Comparison of ENCODE assay signal across 8 cellular contexts in the genomic region with DNA sequence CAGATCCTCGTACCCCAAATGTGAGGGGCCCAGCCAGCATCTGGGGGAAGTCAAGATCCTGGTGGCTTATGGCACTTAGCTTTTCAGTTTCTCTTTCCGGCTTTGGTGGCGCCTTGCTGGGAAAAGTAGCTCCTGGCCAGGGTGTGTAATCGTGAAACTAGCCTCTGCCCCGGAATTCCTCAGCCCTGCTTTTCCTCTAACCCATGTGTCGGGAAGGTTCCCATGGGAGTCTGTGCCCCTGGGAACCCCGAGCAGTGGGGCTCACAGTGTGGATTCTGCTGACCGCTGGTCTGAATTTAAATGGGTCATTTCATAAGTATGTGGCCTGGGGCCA. TPM values are rescaled to one million over a fixed set of nuclear protein-coding genes. Genes with fewer than 3 reads are reported as not detected.
DNase-seq lines count a peak whose midpoint lies in the region; ATAC-seq and TF ChIP-seq lines count a peak whose summit lies in the region.
"Had no signal": no experiment of that assay in that cellular context is flagged by ENCODE, and none has a peak within 500 bp of the region (broad histone marks: within the 10 kb centered on the region; RNA-seq: fewer than 3 reads in every experiment).

No MANE protein-coding gene starts in this region.

- in situ Hi-C loops in IMR-90 (cut with MboI; ENCODE audit: low sequenced_read_pairs) = loop anchor here (5.0 kb wide), 1 partner anchor 103 kb away; no protein-coding TSS in a partner anchor

- no peak overlapping the region for H3K9ac ChIP-seq in IMR-90 (ENCODE audit: low read depth, low read length)
- peak overlapping the region in 1 of 3 donors; percentile 57 for H3K9ac ChIP-seq in skeletal muscle tissue (ENCODE audit: low read depth in 1 of 3, low read length in 3 of 3)

- no peak for ATAC-seq in CD4-positive, CD25-positive, alpha-beta regulatory T cell (ENCODE audit: low read depth in 2 of 2)
- ATAC-seq in IMR-90 (ENCODE audit: low read depth) = no peak

- peak overlapping the region; percentile 13 for H2AK9ac ChIP-seq in IMR-90 (replicated peaks; ENCODE audit: low read depth, low read length, poor library complexity)

- H3K36me3 ChIP-seq in CD4-positive, CD25-positive, alpha-beta regulatory T cell (ENCODE audit: control insufficient read depth, insufficient read depth, low read length) = no peaks in the 10 kb centered on the region
- H3K36me3 ChIP-seq in IMR-90 (ENCODE audit: control insufficient read depth, insufficient read depth, low read length) = peaks cover 9% of the 10 kb centered on the region; the same call in 1 of the 2 replicates
- H3K36me3 ChIP-seq in skeletal muscle tissue (ENCODE audit: control insufficient read depth in 3 of 3, insufficient read depth in 3 of 3, low read length in 3 of 3) = no peaks in the 10 kb centered on the region
- H3K36me3 ChIP-seq: cardiac muscle cell had no signal

- no peak overlapping the region for H3K56ac ChIP-seq in IMR-90 (ENCODE audit: extremely low read depth, insufficient read depth, low read length)

- BruUV-seq in IMR-90 (replicated peaks; lab: Mats Ljungman, UMichigan) = no TSS peak

- H3K23ac ChIP-seq in IMR-90 (ENCODE audit: low read depth, low read length) = no peak overlapping the region

- peak overlapping the region in 2 of 3 donors; percentile 75 to 84 for H3K27ac Mint-ChIP-seq in CD4-positive, CD25-positive, alpha-beta regulatory T cell
- no peak overlapping the region for H3K27ac Mint-ChIP-seq in mesothelial cell of epicardium

- CTCF ChIA-PET in IMR-90 (lab: Yijun Ruan, JAX) = no interaction called here

- H3K27ac ChIP-seq in CD4-positive, CD25-positive, alpha-beta regulatory T cell (ENCODE audit: insufficient read depth, low read length, poor library complexity, severe bottlenecking) = peak overlapping the region; percentile 60
- H3K27ac ChIP-seq in IMR-90 (ENCODE audit: insufficient read depth, low read length) (no peak overlapping the region), skeletal muscle tissue (ENCODE audit: low read depth, low read length) (no peak overlapping the region)
- H3K27ac ChIP-seq: cardiac muscle cell had no signal

- peak overlapping the region; percentile 11 for H3K4ac ChIP-seq in IMR-90 (ENCODE audit: low read depth, low read length)

- no peak overlapping the region for H2BK120ac ChIP-seq in IMR-90 (ENCODE audit: low read depth, low read length)

- H2AFZ ChIP-seq in IMR-90 (replicated peaks; ENCODE audit: low read length, poor library complexity) = peak overlapping the region; percentile 59

- no peak for DNase-seq in CD4-positive, CD25-positive, alpha-beta regulatory T cell
- DNase-seq in IMR-90 (no peak), fibroblast of peridontal ligament (ENCODE audit: extremely low read depth) (peak; percentile 11), middle frontal gyrus (ENCODE audit: extremely low spot score, low spot score) (no peak), SK-N-DZ (ENCODE audit: low spot score) (no peak), mesothelial cell of epicardium (ENCODE audit: low spot score in 2 of 2, unreplicated experiment in 2 of 2) (no peak)

- H3K27me3 Mint-ChIP-seq in CD4-positive, CD25-positive, alpha-beta regulatory T cell = no peaks in the 10 kb centered on the region
- no peaks in the 10 kb centered on the region for H3K27me3 Mint-ChIP-seq in mesothelial cell of epicardium (ENCODE audit: low read depth)

- H4K20me1 ChIP-seq in IMR-90 (ENCODE audit: insufficient read depth, low read length) = peaks cover 12% of the 10 kb centered on the region

- H3K18ac ChIP-seq in IMR-90 (ENCODE audit: low read depth, low read length) = no peak overlapping the region

- H3K4me2 ChIP-seq in IMR-90 (ENCODE audit: low read depth, low read length) = no peak overlapping the region

- peak overlapping the region; percentile 50; the same call in 1 of the 2 replicates for H2BK20ac ChIP-seq in IMR-90 (ENCODE audit: low read depth, low read length)

- no peak overlapping the region for H3K4me3 ChIP-seq in CD4-positive, CD25-positive, alpha-beta regulatory T cell (ENCODE audit: low read depth, low read length)
- no peak overlapping the region for H3K4me3 ChIP-seq in IMR-90 (ENCODE audit: insufficient read depth, low read depth, low read length)
- H3K4me3 ChIP-seq in skeletal muscle tissue (ENCODE audit: low read length in 3 of 3) = peak overlapping the region; percentile 18 to 68 (median 48)
- H3K4me3 ChIP-seq: cardiac muscle cell had no signal

- H4K8ac ChIP-seq in IMR-90 (ENCODE audit: low read depth in 2 of 2, low read length in 2 of 2) = peak overlapping the region in 1 of 2 experiments; percentile 23; a peak in 1 of 4 replicates

- no peaks in the 10 kb centered on the region for H3K9me3 Mint-ChIP-seq in CD4-positive, CD25-positive, alpha-beta regulatory T cell
- H3K9me3 Mint-ChIP-seq in mesothelial cell of epicardium = no peaks in the 10 kb centered on the region

- H3K4me1 Mint-ChIP-seq in CD4-positive, CD25-positive, alpha-beta regulatory T cell = peaks cover 5 to 48% (median 28%) of the 10 kb centered on the region in 4 donors
- peaks cover 19% of the 10 kb centered on the region for H3K4me1 Mint-ChIP-seq in mesothelial cell of epicardium

- dilution Hi-C loops in IMR-90 (cut with HindIII; ENCODE audit: low sequenced_read_pairs, unreplicated experiment) = no loop called here

- H3K14ac ChIP-seq in IMR-90 (replicated peaks; ENCODE audit: low read depth, low read length) = no peak overlapping the region

- peak overlapping the region in 2 of 4 donors; percentile 46 to 97 for H3K4me3 Mint-ChIP-seq in CD4-positive, CD25-positive, alpha-beta regulatory T cell
- H3K4me3 Mint-ChIP-seq in mesothelial cell of epicardium = no peak overlapping the region

- H2BK5ac ChIP-seq in IMR-90 (ENCODE audit: low read depth, low read length, poor library complexity, severe bottlenecking) = no peak overlapping the region

- peaks cover 40% of the 10 kb centered on the region for H3K4me1 ChIP-seq in CD4-positive, CD25-positive, alpha-beta regulatory T cell (ENCODE audit: control insufficient read depth, insufficient read depth, low read length, poor library complexity, severe bottlenecking)
- H3K4me1 ChIP-seq in IMR-90 (ENCODE audit: control insufficient read depth, insufficient read depth, low read length) (peaks cover 10% of the 10 kb centered on the region), skeletal muscle tissue (ENCODE audit: control insufficient read depth in 3 of 3, insufficient read depth in 3 of 3, low read length in 3 of 3) (peaks cover 15 to 30% (median 26%) of the 10 kb centered on the region in 3 donors)

- WGBS in IMR-90 (ENCODE audit: extremely low coverage in 2 of 2, insufficient read length in 1 of 2), 2 experiments = 67% methylated on average over 5 of the region's 8 CpGs; no CpG with 5 or more reads in 1 of the 2 experiments

- no peak for TF ChIP-seq CTCF in IMR-90 (conservative IDR thresholded peaks at IDR 0.05; ENCODE audit: low read depth, low read length)
- no peak for TF ChIP-seq CTCF in mesothelial cell of epicardium (IDR thresholded peaks at IDR 0.05; ENCODE audit: unreplicated experiment)

- H3K79me1 ChIP-seq in IMR-90 (ENCODE audit: low read depth in 1 of 2, low read length in 2 of 2) = peaks cover 0 to 13% of the 10 kb centered on the region in 2 experiments; a peak in 2 of 4 replicates

- peak overlapping the region; percentile 33 for H4K91ac ChIP-seq in IMR-90 (ENCODE audit: insufficient read depth, low read depth, low read length)

- intact Hi-C loops in IMR-90 (cut with micrococcal nuclease) = loop anchor here (10.0 kb wide), 1 partner anchor 124 kb away; no protein-coding TSS in a partner anchor

- no peaks in the 10 kb centered on the region for H3K9me1 ChIP-seq in IMR-90 (ENCODE audit: insufficient read depth, low read length)

- peak overlapping the region; percentile 52; the same call in 2 of the 3 replicates for H2BK15ac ChIP-seq in IMR-90 (ENCODE audit: low read depth, low read length)

- TF ChIP-seq RAD21 in IMR-90 (IDR thresholded peaks at IDR 0.05; ENCODE audit: low read length) = no peak

- H3K9me3 ChIP-seq in CD4-positive, CD25-positive, alpha-beta regulatory T cell (ENCODE audit: control insufficient read depth in 2 of 2, low read length in 2 of 2) = no peaks in the 10 kb centered on the region
- H3K9me3 ChIP-seq in IMR-90 (ENCODE audit: control insufficient read depth, insufficient read depth, low read length) (no peaks in the 10 kb centered on the region), skeletal muscle tissue (ENCODE audit: control insufficient read depth in 3 of 3, low read length in 3 of 3) (no peaks in the 10 kb centered on the region)

- POLR2A ChIA-PET in IMR-90 (lab: Charles Lee; ENCODE audit: unreplicated experiment) = no interaction called here

- no peaks in the 10 kb centered on the region for H3K27me3 ChIP-seq in CD4-positive, CD25-positive, alpha-beta regulatory T cell (ENCODE audit: control insufficient read depth, insufficient read depth, low read length)
- H3K27me3 ChIP-seq in IMR-90 (ENCODE audit: control insufficient read depth, insufficient read depth, low read length) (peaks cover 5% of the 10 kb centered on the region), skeletal muscle tissue (ENCODE audit: control insufficient read depth in 3 of 3, insufficient read depth in 3 of 3, low read length in 3 of 3) (no peaks in the 10 kb centered on the region)
- H3K27me3 ChIP-seq: cardiac muscle cell had no signal

- peak overlapping the region; percentile 70; the same call in 1 of the 2 replicates for H2AK5ac ChIP-seq in IMR-90 (ENCODE audit: low read depth, low read length)

- TF ChIP-seq POLR2A in IMR-90 (IDR thresholded peaks at IDR 0.05; ENCODE audit: low read depth, low read length) = no peak

- H4K5ac ChIP-seq in IMR-90 (ENCODE audit: low read depth, low read length) = no peak overlapping the region

- H3K36me3 Mint-ChIP-seq in CD4-positive, CD25-positive, alpha-beta regulatory T cell = no peaks in the 10 kb centered on the region
- H3K36me3 Mint-ChIP-seq in mesothelial cell of epicardium = no peaks in the 10 kb centered on the region

RNA-seq across cellular contexts. Expression of a gene that starts 3.3 kb away (rescaled TPM):
- total RNA-seq in CD4-positive, CD25-positive, alpha-beta regulatory T cell = 91.5 TPM
- 10 to 100 TPM in 2 of 4 donors, 1 to 10 TPM in 2; 8.6 to 15.2 (median 9.7) TPM for polyA plus RNA-seq in CD4-positive, CD25-positive, alpha-beta regulatory T cell
- 2.0 and 2.2 TPM in 2 replicates for total RNA-seq in IMR-90 (2012; rRNA removed)
- polyA plus RNA-seq in IMR-90 (2012; rRNA removed) = 19.9 and 22.0 TPM in 2 replicates
- polyA plus RNA-seq in IMR-90 (2012; cell fraction: cytosol; rRNA removed) = 42.9 and 94.9 TPM in 2 replicates
- polyA plus RNA-seq in IMR-90 (2012; cell fraction: nucleus; rRNA removed; ENCODE audit: low replicate concordance) = 109 and 179 TPM in 2 replicates
- total RNA-seq in skeletal muscle tissue = 1.0 TPM
- 0.35 TPM in 1 of 2 replicates, not detected in the other for polyA plus RNA-seq in SK-N-DZ (2014; cell fraction: cytosol; rRNA removed)
- polyA plus RNA-seq in SK-N-DZ (2014; cell fraction: nucleus; rRNA removed) = 0.79 and 1.2 TPM in 2 replicates
- 11.2 to 12.3 TPM (median 11.7 TPM) in 3 replicates for total RNA-seq in mesothelial cell of epicardium

RNA-seq across cellular contexts. Expression of a gene that starts 9.9 kb away (rescaled TPM):
- total RNA-seq in CD4-positive, CD25-positive, alpha-beta regulatory T cell = not detected
- not detected for polyA plus RNA-seq in CD4-positive, CD25-positive, alpha-beta regulatory T cell
- total RNA-seq in IMR-90 (2012; rRNA removed) (not detected in 2 replicates), skeletal muscle tissue (not detected), mesothelial cell of epicardium (not detected in 3 replicates)
- not detected in 2 replicates for polyA plus RNA-seq in IMR-90 (2012; rRNA removed)
- not detected in 2 replicates for polyA plus RNA-seq in IMR-90 (2012; cell fraction: cytosol; rRNA removed)
- polyA plus RNA-seq in IMR-90 (2012; cell fraction: nucleus; rRNA removed; ENCODE audit: low replicate concordance) = not detected in 2 replicates
- polyA plus RNA-seq in SK-N-DZ (2014; cell fraction: cytosol; rRNA removed) = not detected in 2 replicates
- polyA plus RNA-seq in SK-N-DZ (2014; cell fraction: nucleus; rRNA removed) = not detected in 2 replicates
- total RNA-seq: cardiac muscle cell had no signal
- polyA plus RNA-seq: cardiac muscle cell had no signal

RNA-seq across cellular contexts. Expression of a gene that starts 14.2 kb away (rescaled TPM):
- total RNA-seq in CD4-positive, CD25-positive, alpha-beta regulatory T cell = not detected
- not detected for polyA plus RNA-seq in CD4-positive, CD25-positive, alpha-beta regulatory T cell
- total RNA-seq in IMR-90 (2012; rRNA removed) = not detected in 2 replicates
- polyA plus RNA-seq in IMR-90 (2012; rRNA removed) = not detected in 2 replicates
- not detected in 2 replicates for polyA plus RNA-seq in IMR-90 (2012; cell fraction: cytosol; rRNA removed)
- not detected in 2 replicates for polyA plus RNA-seq in IMR-90 (2012; cell fraction: nucleus; rRNA removed; ENCODE audit: low replicate concordance)
- total RNA-seq in skeletal muscle tissue = not detected
- not detected in 2 replicates for polyA plus RNA-seq in SK-N-DZ (2014; cell fraction: cytosol; rRNA removed)
- not detected in 2 replicates for polyA plus RNA-seq in SK-N-DZ (2014; cell fraction: nucleus; rRNA removed)
- not detected in 3 replicates for total RNA-seq in mesothelial cell of epicardium
- total RNA-seq: cardiac muscle cell had no signal
- polyA plus RNA-seq: cardiac muscle cell had no signal

RNA-seq across cellular contexts. Expression of a gene that starts 17.0 kb away (rescaled TPM):
- not detected for total RNA-seq in CD4-positive, CD25-positive, alpha-beta regulatory T cell
- polyA plus RNA-seq in CD4-positive, CD25-positive, alpha-beta regulatory T cell = not detected
- total RNA-seq in IMR-90 (2012; rRNA removed) (not detected in 2 replicates), skeletal muscle tissue (not detected), mesothelial cell of epicardium (not detected in 3 replicates)
- polyA plus RNA-seq in IMR-90 (2012; rRNA removed) = not detected in 2 replicates
- not detected in 2 replicates for polyA plus RNA-seq in IMR-90 (2012; cell fraction: cytosol; rRNA removed)
- not detected in 2 replicates for polyA plus RNA-seq in IMR-90 (2012; cell fraction: nucleus; rRNA removed; ENCODE audit: low replicate concordance)
- not detected in 2 replicates for polyA plus RNA-seq in SK-N-DZ (2014; cell fraction: cytosol; rRNA removed)
- polyA plus RNA-seq in SK-N-DZ (2014; cell fraction: nucleus; rRNA removed) = not detected in 2 replicates
- polyA plus RNA-seq: cardiac muscle cell had no signal

RNA-seq across cellular contexts. Expression of a gene that starts 21.9 kb away (rescaled TPM):
- not detected for total RNA-seq in CD4-positive, CD25-positive, alpha-beta regulatory T cell
- polyA plus RNA-seq in CD4-positive, CD25-positive, alpha-beta regulatory T cell = not detected
- total RNA-seq in IMR-90 (2012; rRNA removed) = not detected in 2 replicates
- not detected in 2 replicates for polyA plus RNA-seq in IMR-90 (2012; rRNA removed)
- not detected in 2 replicates for polyA plus RNA-seq in IMR-90 (2012; cell fraction: cytosol; rRNA removed)
- polyA plus RNA-seq in IMR-90 (2012; cell fraction: nucleus; rRNA removed; ENCODE audit: low replicate concordance) = not detected in 2 replicates
- total RNA-seq in skeletal muscle tissue = not detected
- not detected in 2 replicates for polyA plus RNA-seq in SK-N-DZ (2014; cell fraction: cytosol; rRNA removed)
- polyA plus RNA-seq in SK-N-DZ (2014; cell fraction: nucleus; rRNA removed) = not detected in 2 replicates
- total RNA-seq in mesothelial cell of epicardium = not detected in 3 replicates
- total RNA-seq: cardiac muscle cell had no signal
- polyA plus RNA-seq: cardiac muscle cell had no signal

Comparison
In these comparisons a context has a peak if more than half of its experiments do, and no peak if none do; other contexts are left out.
1. H3K4me3 ChIP-seq: peak in skeletal muscle tissue (3 of 3); none in CD4-positive, CD25-positive, alpha-beta regulatory T cell (single experiment) and IMR-90 (single experiment).